In genomic region chr16:56382901-56383355, GRCh38 we compare ENCODE assay signal across 16 cellular contexts. TPM values are rescaled to one million over a fixed set of nuclear protein-coding genes. Genes with fewer than 3 reads are reported as not detected.
DNase-seq lines count a peak whose midpoint lies in the region; ATAC-seq and TF ChIP-seq lines count a peak whose summit lies in the region.
"Had no signal": no experiment of that assay in that cellular context is flagged by ENCODE, and none has a peak within 500 bp of the region (broad histone marks: within the 10 kb centered on the region; RNA-seq: fewer than 3 reads in every experiment).

No MANE protein-coding gene starts in this region.

- CTCF ChIA-PET in PC-9 (lab: Charles Lee): interaction anchor here (0.7 to 0.8 kb wide), 4 partner anchors 22 to 431 kb away, joined by 3 to 4 read pairs (median 3); no protein-coding TSS in a partner anchor

- 0 out of 2 replicates have a peak, but pooled peaks cover 10% of the 10 kb centered on the region for H3K79me2 ChIP-seq in PC-9 (ENCODE audit: low read depth)

- no peak overlapping the region for H2AFZ ChIP-seq in PC-9

- in situ Hi-C loops in GM13977 (cut with MboI; ENCODE audit: low pct_unique_long_range_greater_than_20kb, low sequenced_read_pairs, unreplicated experiment): no loop called here

- H3K4me1 Mint-ChIP-seq in neural crest cell: no peaks in the 10 kb centered on the region

- peak overlapping the region; percentile 29; the same call in 1 of the 2 replicates for H3K4me2 ChIP-seq in PC-9

- POLR2A ChIA-PET in PC-9 (lab: Charles Lee; ENCODE audit: unreplicated experiment): no interaction called here

- peaks cover 18% of the 10 kb centered on the region for H3K9me3 Mint-ChIP-seq in neural crest cell

- intact Hi-C loops in PC-9 (cut with micrococcal nuclease; ENCODE audit: unreplicated experiment): no loop called here

- no peaks in the 10 kb centered on the region for H3K27me3 Mint-ChIP-seq in neural crest cell (ENCODE audit: low read depth)
- H3K27me3 Mint-ChIP-seq: activated naive CD4-positive, alpha-beta T cell treated with anti-CD3 and anti-CD28 coated beads, Interleukin-2, amount 50 U/mL, for 24 hours; naive thymus-derived CD4-positive, alpha-beta T cell; stimulated activated naive CD8-positive, alpha-beta T cell treated with anti-CD3 and anti-CD28 coated beads, Interleukin-15, Interleukin-2, amounts not matched to agents 100 ng/mL and 50 ng/mL, for 24 hours had no signal

- H3K9me2 ChIP-seq in PC-9 (ENCODE audit: insufficient read depth): no peaks in the 10 kb centered on the region; the same call in 1 of the 2 replicates

- H3K27me3 ChIP-seq in PC-9 (ENCODE audit: insufficient read depth, low read depth): no peaks in the 10 kb centered on the region
- H3K27me3 ChIP-seq: colonic mucosa had no signal

- peaks cover 20% of the 10 kb centered on the region for H3F3A ChIP-seq in PC-9 (ENCODE audit: insufficient read depth, low read depth)

- peak overlapping the region; percentile 63 for H3K27ac ChIP-seq in PC-9
- H3K27ac ChIP-seq: colonic mucosa had no signal

- peaks cover 17% of the 10 kb centered on the region for H3K4me1 ChIP-seq in PC-9 (replicated peaks; ENCODE audit: insufficient read depth)
- H3K4me1 ChIP-seq: colonic mucosa had no signal

- no TSS peak for BruUV-seq in PC-9 (replicated peaks; lab: Mats Ljungman, UMichigan)

- no peaks in the 10 kb centered on the region for H4K20me1 ChIP-seq in PC-9 (ENCODE audit: insufficient read depth)

- H3K4me3 Mint-ChIP-seq in neural crest cell: no peak overlapping the region
- H3K4me3 Mint-ChIP-seq: activated naive CD4-positive, alpha-beta T cell treated with anti-CD3 and anti-CD28 coated beads, Interleukin-2, amount 50 U/mL, for 24 hours; stimulated activated naive CD8-positive, alpha-beta T cell treated with anti-CD3 and anti-CD28 coated beads, Interleukin-15, Interleukin-2, amounts not matched to agents 100 ng/mL and 50 ng/mL, for 24 hours had no signal

- TF ChIP-seq CTCF in PC-9 (conservative IDR thresholded peaks at IDR 0.05): no peak
- no peak for TF ChIP-seq CTCF in neural crest cell (conservative IDR thresholded peaks at IDR 0.05)
- no peak for TF ChIP-seq CTCF in GM13977 (IDR thresholded peaks at IDR 0.05; ENCODE audit: extremely low read depth, insufficient read depth, missing control alignments)

- peaks cover 72% of the 10 kb centered on the region for H3K36me3 Mint-ChIP-seq in neural crest cell (ENCODE audit: low read depth)

- ATAC-seq in esophagus mucosa (peak; percentile 23), GM19328 (IDR thresholded peaks at IDR 0.05; ENCODE audit: unreplicated experiment) (no peak)
- ATAC-seq: naive thymus-derived CD4-positive, alpha-beta T cell; right cardiac atrium had no signal

- peaks cover 39% of the 10 kb centered on the region for H3K36me3 ChIP-seq in PC-9 (ENCODE audit: low read depth)

- peak overlapping the region; percentile 53 for H3K27ac Mint-ChIP-seq in neural crest cell (ENCODE audit: unreplicated experiment)
- H3K27ac Mint-ChIP-seq: activated naive CD4-positive, alpha-beta T cell treated with anti-CD3 and anti-CD28 coated beads, Interleukin-2, amount 50 U/mL, for 24 hours; stimulated activated naive CD8-positive, alpha-beta T cell treated with anti-CD3 and anti-CD28 coated beads, Interleukin-15, Interleukin-2, amounts not matched to agents 100 ng/mL and 50 ng/mL, for 24 hours had no signal

- no peak overlapping the region for H3K4me3 ChIP-seq in PC-9
- H3K4me3 ChIP-seq: colonic mucosa had no signal

- DNase-seq in Daoy (ENCODE audit: low read depth) (peak; percentile 37), PC-9 (peak; percentile 55 to 92), neural crest cell (ENCODE audit: low read depth, low spot score) (no peak), GM13977 (ENCODE audit: low spot score) (no peak), hypothalamus (lab: John Stamatoyannopoulos, UW) (no peak)
- DNase-seq in NK-92 treated with Interleukin-12 subunit alpha and Interleukin-12 subunit beta, amount 100 ng/mL, for 24 hours (lab: John Stamatoyannopoulos, UW): no peak
- DNase-seq: C1 segment of cervical spinal cord; colonic mucosa; naive thymus-derived CD4-positive, alpha-beta T cell; NCI-H1436; NCI-H524 treated with DMSO at 0.1 percent for 48 hours; right cardiac atrium had no signal

- H3K9me3 ChIP-seq in PC-9 (ENCODE audit: insufficient read depth, low read depth): peaks cover 16% of the 10 kb centered on the region
- H3K9me3 ChIP-seq: colonic mucosa had no signal

RNA-seq across cellular contexts. Expression of gene AMFR, which starts 42.4 kb away (rescaled TPM):
- total RNA-seq in Daoy (2014; rRNA removed; shearing (Covaris generic)): 71.7 and 122 TPM in 2 replicates
- 89.4 and 132 TPM in 2 replicates for total RNA-seq in PC-9 (2021)
- total RNA-seq in esophagus mucosa: 74.2 TPM
- 64.7 and 66.4 TPM in 2 replicates for total RNA-seq in neural crest cell

Comparison
In these comparisons a context has a peak if more than half of its experiments do, and no peak if none do; other contexts are left out.
1. DNase-seq: peak in Daoy (single experiment) and PC-9 (2 of 2); none in neural crest cell (single experiment), NK-92 treated with Interleukin-12 subunit alpha and Interleukin-12 subunit beta, amount 100 ng/mL, for 24 hours (single experiment), GM13977 (single experiment) and hypothalamus (0 of 51).